ENCODE assay signal across 1 cellular context in the genomic region with DNA sequence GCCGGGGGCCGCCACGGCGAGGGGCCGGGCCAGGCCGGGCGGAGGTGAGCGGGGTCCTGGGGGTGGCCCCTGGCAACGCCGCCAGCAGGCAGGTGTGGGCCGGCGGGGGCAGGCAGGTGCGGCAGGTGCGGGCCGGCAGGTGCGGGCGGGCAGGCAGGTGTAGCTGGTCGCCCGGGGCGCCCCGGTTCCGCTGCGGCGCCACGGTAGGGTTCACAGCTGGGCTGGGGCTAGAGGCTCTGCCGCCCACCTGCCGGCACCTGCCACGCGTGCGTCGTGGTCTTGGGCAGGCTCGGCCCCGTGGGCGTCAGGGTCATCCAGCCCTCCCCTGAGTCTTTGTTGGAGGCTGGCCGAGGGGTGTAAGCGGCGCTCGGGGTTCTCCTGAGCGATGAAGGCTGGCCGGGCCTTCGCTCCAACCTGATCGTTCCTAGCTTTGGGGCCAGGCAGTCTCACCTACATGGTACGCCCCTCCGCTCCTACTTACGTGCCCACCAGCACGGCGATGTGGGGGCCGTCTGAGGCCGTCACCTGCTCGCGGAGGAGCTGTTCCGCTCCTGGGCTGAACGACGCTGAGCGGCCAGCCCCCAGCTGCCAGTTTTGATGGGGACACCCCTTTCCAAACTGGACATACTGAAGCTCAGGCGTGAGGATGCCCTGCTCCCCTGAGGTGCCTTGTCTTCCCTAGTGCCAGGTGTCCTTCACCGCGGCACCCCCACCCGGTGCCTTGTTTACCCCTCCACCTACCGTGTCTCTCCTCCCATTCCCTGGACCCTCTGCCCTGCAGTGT.
TF ChIP-seq lines count a peak whose summit lies in the region.

No MANE protein-coding gene starts in this region.

TF ChIP-seq in HepG2, 621 proteins besides CTCF, POLR2A, EP300 and RAD21 (continued from another document):
- TF ChIP-seq SAP130 (CRISPR knock-in tag; IDR thresholded peaks at IDR 0.05; ENCODE audit: low read depth) (no peak), IRF2 (CRISPR knock-in tag; IDR thresholded peaks at IDR 0.05) (no peak), ETV6 (CRISPR knock-in tag; conservative IDR thresholded peaks at IDR 0.05) (no peak), ZNF563 (CRISPR knock-in tag; IDR thresholded peaks at IDR 0.05) (no peak), TMF1 (CRISPR knock-in tag; IDR thresholded peaks at IDR 0.05; ENCODE audit: low read depth) (no peak), HIC2 (CRISPR knock-in tag; IDR thresholded peaks at IDR 0.05; ENCODE audit: low read depth) (no peak), ZFP36L2 (CRISPR knock-in tag; IDR thresholded peaks at IDR 0.05) (no peak), SCMH1 (CRISPR knock-in tag; IDR thresholded peaks at IDR 0.05; ENCODE audit: borderline replicate concordance) (no peak), ZEB1 (IDR thresholded peaks at IDR 0.05; ENCODE audit: insufficient replicate concordance, low read depth) (peak; percentile 63), RFXANK (CRISPR knock-in tag; IDR thresholded peaks at IDR 0.05) (no peak), SRF (IDR thresholded peaks at IDR 0.05; ENCODE audit: low read depth, low read length) (no peak), RORA (CRISPR knock-in tag; IDR thresholded peaks at IDR 0.05) (no peak), ZNF776 (CRISPR knock-in tag; IDR thresholded peaks at IDR 0.05) (no peak; the same call in 1 of the 2 replicates), ZBTB2 (CRISPR knock-in tag; IDR thresholded peaks at IDR 0.05; ENCODE audit: low read depth) (no peak), ZNF407 (CRISPR knock-in tag; IDR thresholded peaks at IDR 0.05; ENCODE audit: not compliant biosample characterization) (no peak), ZFAT (CRISPR knock-in tag; conservative IDR thresholded peaks at IDR 0.05) (no peak), KLF12 (CRISPR knock-in tag; IDR thresholded peaks at IDR 0.05; ENCODE audit: borderline replicate concordance) (no peak), ZNF280B (CRISPR knock-in tag; IDR thresholded peaks at IDR 0.05; ENCODE audit: borderline replicate concordance) (0 out of 2 replicates have a peak, but pooled peaks have one; percentile 33)
